In the genomic region with DNA sequence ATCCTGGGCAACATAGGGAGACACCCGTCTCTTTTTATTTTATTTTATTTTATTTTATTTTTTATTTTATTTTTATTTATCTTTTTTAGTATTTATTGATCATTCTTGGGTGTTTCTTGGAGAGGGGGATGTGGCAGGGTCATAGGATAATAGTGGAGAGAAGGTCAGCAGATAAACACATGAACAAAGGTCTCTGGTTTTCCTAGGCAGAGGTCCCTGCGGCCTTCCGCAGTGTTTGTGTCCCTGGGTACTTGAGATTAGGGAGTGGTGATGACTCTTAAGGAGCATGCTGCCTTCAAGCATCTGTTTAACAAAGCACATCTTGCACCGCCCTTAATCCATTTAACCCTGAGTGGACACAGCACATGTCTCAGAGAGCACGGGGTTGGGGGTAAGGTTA, we compare ENCODE assay signal across 14 cellular contexts. TPM values are rescaled to one million over a fixed set of nuclear protein-coding genes. Genes with fewer than 3 reads are reported as not detected.
"Had no signal": no experiment of that assay in that cellular context is flagged by ENCODE, and none has a peak within 500 bp of the region (broad histone marks: within the 10 kb centered on the region; RNA-seq: fewer than 3 reads in every experiment).

No MANE protein-coding gene starts in this region.

RNA-seq across cellular contexts. Expression of a gene that starts 2.8 kb away (rescaled TPM):
- total RNA-seq: stomach, subcutaneous adipose tissue, suprapubic skin, temporal lobe, testis, tibial nerve, transverse colon, upper lobe of left lung, upper lobe of right lung, ureter, urinary bladder, uterus, vagina had no signal
- polyA plus RNA-seq: stomach, urinary bladder had no signal

RNA-seq across cellular contexts. Expression of a gene that starts 11.4 kb away (rescaled TPM):
- total RNA-seq: stomach, suprapubic skin, temporal lobe, thoracic aorta, tibial nerve, transverse colon, upper lobe of right lung, ureter, urinary bladder, uterus, vagina had no signal
